Comparison of ENCODE assay signal across 8 cellular contexts in the genomic region with DNA sequence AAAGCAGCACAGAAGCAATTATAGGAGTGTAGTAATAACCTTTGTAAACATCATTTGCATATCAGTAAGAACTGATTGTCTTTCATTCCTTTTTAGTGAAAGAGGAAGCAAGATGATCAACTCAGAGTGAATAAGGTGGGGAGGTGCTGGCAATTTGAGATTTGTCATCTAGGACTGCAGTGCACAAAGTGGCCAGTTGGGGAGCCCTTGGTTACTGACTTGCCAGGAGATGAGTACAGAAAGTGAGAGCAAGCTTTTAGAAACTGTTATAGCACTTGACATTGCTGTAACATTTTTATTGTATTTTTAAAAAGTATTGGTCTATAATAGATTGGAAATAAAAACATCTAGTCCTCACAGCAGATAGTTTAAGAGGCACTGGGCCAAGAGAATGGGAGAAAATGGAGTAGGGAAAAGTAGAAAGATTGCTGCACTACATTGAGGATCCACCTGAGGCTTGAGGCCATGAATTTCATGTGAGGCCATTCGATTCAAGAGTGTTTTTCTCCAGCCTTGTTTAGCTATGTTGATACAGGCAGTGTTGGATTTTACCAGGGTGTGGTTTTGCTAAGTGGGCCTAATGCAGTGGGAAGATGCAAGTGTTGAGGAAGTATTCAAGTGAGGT. TPM values are rescaled to one million over a fixed set of nuclear protein-coding genes. Genes with fewer than 3 reads are reported as not detected.
DNase-seq lines count a peak whose midpoint lies in the region; ATAC-seq, FAIRE-seq and TF ChIP-seq lines count a peak whose summit lies in the region.

No MANE protein-coding gene starts in this region.

- in situ Hi-C loops in G401 (cut with HindIII; ENCODE audit: low sequenced_read_pairs), result no loop called here

- no peaks in the 10 kb centered on the region for H3K36me3 ChIP-seq in esophagus squamous epithelium
- no peaks in the 10 kb centered on the region for H3K36me3 ChIP-seq in pancreas

- FAIRE-seq in pancreas (lab: Jason Lieb, UNC), result peak; percentile 5

- no peak for TF ChIP-seq POLR2A in esophagus squamous epithelium (IDR thresholded peaks at IDR 0.05)

- DNase-seq in NCI-H526 treated with DMSO at 0.1 percent for 48 hours (lab: John Stamatoyannopoulos, UW) (peak; percentile 11), esophagus squamous epithelium (lab: John Stamatoyannopoulos, UW) (no peak), pancreas (peak in 5 of 6 donors; percentile 23 to 73 (median 44)), G401 (ENCODE audit: low spot score) (no peak)
- DNase-seq in activated CD8-positive, alpha-beta memory T cell treated with anti-CD3 and anti-CD28 coated beads for 24 hours, result peak; percentile 83

- WGBS in esophagus squamous epithelium, 2 donors, result 52 to 57% methylated on average over 1 of the region's 1 CpG
- WGBS in pancreas, 2 donors, result 34 to 47% methylated on average over 1 of the region's 1 CpG

- TF ChIP-seq CTCF in C4-2B (conservative IDR thresholded peaks at IDR 0.05) (peak; percentile 91), esophagus squamous epithelium (IDR thresholded peaks at IDR 0.05) (peak; percentile 52 to 72 (median 69)), pancreas (IDR thresholded peaks at IDR 0.05) (peak; percentile 55 to 79 (median 58))

- H3K4me1 ChIP-seq in esophagus squamous epithelium, result no peaks in the 10 kb centered on the region
- peaks cover 0 to 2% (median 0%) of the 10 kb centered on the region in 3 donors for H3K4me1 ChIP-seq in pancreas

- intact Hi-C loops in esophagus squamous epithelium (cut with DNase I) (no loop called here), pancreas (cut with DNase I) (no loop called here)

- ATAC-seq in GM18868 (IDR thresholded peaks at IDR 0.05; ENCODE audit: unreplicated experiment), result peak; percentile 100
- ATAC-seq in HG03045 (IDR thresholded peaks at IDR 0.05; ENCODE audit: unreplicated experiment), result peak; percentile 95
- ATAC-seq in pancreas, result peak; percentile 72 to 94 (median 90)

- no peak overlapping the region for H3K4me3 ChIP-seq in esophagus squamous epithelium
- H3K4me3 ChIP-seq in pancreas, result no peak overlapping the region

- H3K27ac ChIP-seq in C4-2B (no peak overlapping the region), esophagus squamous epithelium (no peak overlapping the region), pancreas (no peak overlapping the region)

- H3K27me3 ChIP-seq in esophagus squamous epithelium, result peaks cover 0 to 4% (median 0%) of the 10 kb centered on the region in 4 donors
- no peaks in the 10 kb centered on the region for H3K27me3 ChIP-seq in pancreas

- H3K9me3 ChIP-seq in esophagus squamous epithelium (no peaks in the 10 kb centered on the region), pancreas (no peaks in the 10 kb centered on the region)

RNA-seq across cellular contexts. Expression of a gene that starts 47.9 kb away (rescaled TPM):
- 1 to 10 TPM in 1 of 4 donors, under 1 TPM in 2, not detected in 1; 0.04 to 2.1 (median 0.09) TPM for total RNA-seq in esophagus squamous epithelium
- 10 to 100 TPM in 1 of 6 donors, 1 to 10 TPM in 5; 1.0 to 10.2 (median 4.3) TPM for total RNA-seq in pancreas
- polyA plus RNA-seq in pancreas, result 10 to 100 TPM in 1 of 2 donors, 1 to 10 TPM in 1; 2.2 to 13.6 TPM
- not detected in 2 replicates for total RNA-seq in G401 (2014; rRNA removed; shearing (Covaris generic))

Comparison
In these comparisons a context has a peak if more than half of its experiments do, and no peak if none do; other contexts are left out.
1. DNase-seq: peak in NCI-H526 treated with DMSO at 0.1 percent for 48 hours (single experiment), activated CD8-positive, alpha-beta memory T cell treated with anti-CD3 and anti-CD28 coated beads for 24 hours (single experiment) and pancreas (5 of 6); none in esophagus squamous epithelium (single experiment) and G401 (single experiment).
2. Peak in every context shown above with its lines, with median percentiles within 50 percentile points of each other: CTCF ChIP-seq and ATAC-seq.